ENCODE assay signal across 1 cellular context in the genomic region with DNA sequence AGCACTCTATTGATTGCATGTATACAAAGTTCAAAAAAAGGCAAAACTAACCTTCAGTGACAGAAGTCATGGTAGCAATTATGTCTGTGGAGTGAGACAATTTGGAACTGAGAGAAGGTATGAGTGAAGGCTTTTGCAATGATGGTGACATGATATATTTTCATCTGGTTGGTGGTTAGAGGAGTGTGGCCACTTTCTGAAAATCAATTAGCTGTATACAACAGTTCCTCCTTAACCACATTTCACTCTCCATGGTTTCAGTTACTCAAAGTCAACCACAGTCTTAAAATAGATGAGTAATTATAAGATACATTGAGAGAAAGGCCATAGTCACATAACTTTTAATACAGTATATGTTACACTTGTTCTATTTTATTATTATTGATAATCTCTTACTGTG.
TF ChIP-seq lines count a peak whose summit lies in the region.

No MANE protein-coding gene starts in this region.

TF ChIP-seq in SK-N-SH, 30 proteins besides CTCF, POLR2A, EP300 and RAD21 (continued from another document):
- TF ChIP-seq, protein P1, sequence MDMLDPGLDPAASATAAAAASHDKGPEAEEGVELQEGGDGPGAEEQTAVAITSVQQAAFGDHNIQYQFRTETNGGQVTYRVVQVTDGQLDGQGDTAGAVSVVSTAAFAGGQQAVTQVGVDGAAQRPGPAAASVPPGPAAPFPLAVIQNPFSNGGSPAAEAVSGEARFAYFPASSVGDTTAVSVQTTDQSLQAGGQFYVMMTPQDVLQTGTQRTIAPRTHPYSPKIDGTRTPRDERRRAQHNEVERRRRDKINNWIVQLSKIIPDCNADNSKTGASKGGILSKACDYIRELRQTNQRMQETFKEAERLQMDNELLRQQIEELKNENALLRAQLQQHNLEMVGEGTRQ (IDR thresholded peaks at IDR 0.05; ENCODE audit: borderline replicate concordance, low read depth, low read length), result no peak
- TF ChIP-seq GATA2 (CRISPR knock-in tag; IDR thresholded peaks at IDR 0.05), result no peak
- TF ChIP-seq CHD2 (IDR thresholded peaks at IDR 0.05; ENCODE audit: low read length, partially characterized antibody), result no peak
- TF ChIP-seq, protein P2, sequence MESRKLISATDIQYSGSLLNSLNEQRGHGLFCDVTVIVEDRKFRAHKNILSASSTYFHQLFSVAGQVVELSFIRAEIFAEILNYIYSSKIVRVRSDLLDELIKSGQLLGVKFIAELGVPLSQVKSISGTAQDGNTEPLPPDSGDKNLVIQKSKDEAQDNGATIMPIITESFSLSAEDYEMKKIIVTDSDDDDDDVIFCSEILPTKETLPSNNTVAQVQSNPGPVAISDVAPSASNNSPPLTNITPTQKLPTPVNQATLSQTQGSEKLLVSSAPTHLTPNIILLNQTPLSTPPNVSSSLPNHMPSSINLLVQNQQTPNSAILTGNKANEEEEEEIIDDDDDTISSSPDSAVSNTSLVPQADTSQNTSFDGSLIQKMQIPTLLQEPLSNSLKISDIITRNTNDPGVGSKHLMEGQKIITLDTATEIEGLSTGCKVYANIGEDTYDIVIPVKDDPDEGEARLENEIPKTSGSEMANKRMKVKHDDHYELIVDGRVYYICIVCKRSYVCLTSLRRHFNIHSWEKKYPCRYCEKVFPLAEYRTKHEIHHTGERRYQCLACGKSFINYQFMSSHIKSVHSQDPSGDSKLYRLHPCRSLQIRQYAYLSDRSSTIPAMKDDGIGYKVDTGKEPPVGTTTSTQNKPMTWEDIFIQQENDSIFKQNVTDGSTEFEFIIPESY (IDR thresholded peaks at IDR 0.05; ENCODE audit: borderline replicate concordance, low read depth), result no peak
